ENCODE assay signal across 22 cellular contexts in genomic region chr12:72270246-72270645, GRCh38. TPM values are rescaled to one million over a fixed set of nuclear protein-coding genes. Genes with fewer than 3 reads are reported as not detected.
DNase-seq lines count a peak whose midpoint lies in the region; ATAC-seq and TF ChIP-seq lines count a peak whose summit lies in the region.
"Had no signal": no experiment of that assay in that cellular context is flagged by ENCODE, and none has a peak within 500 bp of the region (broad histone marks: within the 10 kb centered on the region; RNA-seq: fewer than 3 reads in every experiment).

No MANE protein-coding gene starts in this region.

- peak overlapping the region; percentile 98 for H3K4me2 ChIP-seq in hepatocyte

- H3K9me3 ChIP-seq in hepatocyte (ENCODE audit: low read depth), result no peaks in the 10 kb centered on the region
- H3K9me3 ChIP-seq: BE2C, esophagus squamous epithelium, heart right ventricle, MG63, suprapubic skin had no signal

- no peak overlapping the region for H2AFZ ChIP-seq in hepatocyte

- H3K4me3 ChIP-seq in WI38 (ENCODE audit: low read depth, low read length) (peak overlapping the region; percentile 73), hepatocyte (no peak overlapping the region)
- H3K4me3 ChIP-seq: cardiac muscle cell, esophagus squamous epithelium, heart right ventricle, suprapubic skin had no signal

- ATAC-seq in GM18517 (IDR thresholded peaks at IDR 0.05; ENCODE audit: unreplicated experiment), result no peak
- ATAC-seq: activated T-cell treated with anti-CD3 and anti-CD28 coated beads, Interleukin-2, amount 50 U/mL, for 4 hours; heart right ventricle; HepG2 had no signal

- TF ChIP-seq CTCF in WI38 (IDR thresholded peaks at IDR 0.05; ENCODE audit: low read depth, low read length) (no peak), hepatocyte (IDR thresholded peaks at IDR 0.05; ENCODE audit: poor library complexity) (no peak)

- DNase-seq in G401 (ENCODE audit: low spot score) (peak; percentile 54), hepatocyte (ENCODE audit: low spot score) (no peak), retina (peak; percentile 18), NCI-H524 treated with DMSO at 0.1 percent for 48 hours (lab: John Stamatoyannopoulos, UW) (no peak), GF-D8 (lab: John Stamatoyannopoulos, UW) (no peak), substantia nigra (lab: John Stamatoyannopoulos, UW) (no peak)
- DNase-seq: activated CD4-positive, alpha-beta memory T cell treated with anti-CD3 and anti-CD28 coated beads for 36 hours; activated T-cell treated with anti-CD3 and anti-CD28 coated beads, Interleukin-2, amount 50 U/mL, for 4 hours; BE2C; effector CD4-positive, alpha-beta T cell; esophagus squamous epithelium; heart right ventricle; MG63; NCI-H1694; NCI-H345; NK-92 treated with Interleukin-12 subunit alpha and Interleukin-12 subunit beta, amount 100 ng/mL, for 24 hours had no signal

- H3K79me2 ChIP-seq in hepatocyte, result no peaks in the 10 kb centered on the region

- WGBS in hepatocyte (ENCODE audit: low lambda C conversion rate, missing lambda C conversion rate), result 59% methylated on average over 2 of the region's 2 CpGs

- H3K27me3 ChIP-seq in hepatocyte, result peaks cover 20% of the 10 kb centered on the region
- H3K27me3 ChIP-seq: MG63 had no signal

- H3K27ac ChIP-seq in hepatocyte (no peak overlapping the region), substantia nigra (ENCODE audit: low read depth, low read length, poor library complexity, severe bottlenecking) (no peak overlapping the region)
- H3K27ac ChIP-seq: cardiac muscle cell, esophagus squamous epithelium, heart right ventricle, RWPE1, suprapubic skin had no signal

- peaks cover 4% of the 10 kb centered on the region for H3K4me1 ChIP-seq in hepatocyte (ENCODE audit: insufficient read depth)
- H3K4me1 ChIP-seq: BE2C had no signal

- no peaks in the 10 kb centered on the region for H3K36me3 ChIP-seq in hepatocyte (replicated peaks; ENCODE audit: insufficient read depth, low read depth)
- H3K36me3 ChIP-seq: BE2C, cardiac muscle cell, esophagus squamous epithelium, heart right ventricle, MG63, suprapubic skin had no signal

- in situ Hi-C loops in G401 (cut with HindIII; ENCODE audit: low sequenced_read_pairs), result no loop called here

- H4K20me1 ChIP-seq in hepatocyte (ENCODE audit: insufficient read depth, poor library complexity, severe bottlenecking), result no peaks in the 10 kb centered on the region

- H3K9me2 ChIP-seq in hepatocyte (replicated peaks; ENCODE audit: insufficient read depth), result no peaks in the 10 kb centered on the region

RNA-seq across cellular contexts. Expression of gene TRHDE, which starts 1.9 kb away (rescaled TPM):
- total RNA-seq in G401 (2014; rRNA removed; shearing (Covaris generic)), result not detected in 2 replicates
- total RNA-seq in hepatocyte, result 4.4 and 5.0 TPM in 2 replicates
- polyA plus RNA-seq in hepatocyte, result 1.3 and 2.4 TPM in 2 replicates
- total RNA-seq: activated CD4-positive, alpha-beta memory T cell treated with anti-CD3 and anti-CD28 coated beads for 36 hours; activated T-cell treated with anti-CD3 and anti-CD28 coated beads, Interleukin-2, amount 50 U/mL, for 4 hours; cardiac muscle cell; HepG2 had no signal
- polyA plus RNA-seq: cardiac muscle cell, HepG2 had no signal

Comparison
In these comparisons a context has a peak if more than half of its experiments do, and no peak if none do; other contexts are left out.
1. DNase-seq: peak in G401 (single experiment) and retina (single experiment); none in hepatocyte (single experiment), NCI-H524 treated with DMSO at 0.1 percent for 48 hours (single experiment), GF-D8 (single experiment) and substantia nigra (0 of 49).